ENCODE assay signal across 1 cellular context in the genomic region with DNA sequence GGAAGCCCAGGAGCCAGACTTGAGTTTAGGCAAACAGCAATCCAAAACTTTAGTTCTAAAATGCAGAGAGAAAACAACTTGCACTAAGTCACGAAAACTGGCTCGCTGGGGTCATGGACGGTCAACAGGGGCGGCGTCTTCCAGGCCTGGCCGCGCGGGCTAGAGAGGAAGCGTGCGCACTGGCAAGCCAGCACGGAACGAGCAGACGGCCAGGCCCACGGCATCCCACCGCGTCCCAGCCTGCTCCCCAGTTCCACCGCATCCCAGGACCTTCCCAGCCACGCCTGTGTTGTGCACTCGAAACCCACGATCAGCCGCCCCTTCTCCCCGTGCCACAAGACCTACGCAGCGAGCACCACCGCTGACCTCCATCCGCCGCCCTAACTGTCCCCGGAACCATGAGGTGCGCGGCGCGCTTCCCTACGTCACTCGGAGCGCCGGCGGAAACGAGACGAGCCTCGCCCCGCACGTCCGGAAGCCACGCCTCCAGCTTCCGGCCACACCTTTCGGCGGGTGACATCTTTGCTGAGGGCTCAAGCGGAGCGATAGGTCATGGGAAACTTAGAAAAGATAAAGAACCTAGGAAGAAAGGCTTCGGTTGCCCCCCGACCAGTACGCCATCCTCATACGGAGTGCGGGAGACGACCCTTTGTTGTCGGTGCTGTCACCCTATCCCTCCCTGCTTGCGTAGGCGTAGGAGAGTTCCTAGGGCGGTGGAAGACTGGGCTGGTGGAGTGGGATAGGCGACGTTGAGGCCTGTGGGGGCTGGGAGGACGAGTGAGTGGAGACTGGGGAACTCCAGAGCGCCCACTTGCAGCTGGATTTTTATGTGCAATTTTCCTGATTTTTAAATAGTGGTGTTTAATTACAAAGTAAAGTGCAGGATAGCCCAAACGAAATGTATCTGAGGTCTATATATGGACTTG.
TF ChIP-seq lines count a peak whose summit lies in the region.

A gene (minus strand): TSS at position 400 of the 926 bp plus-strand sequence. CDS start 2,460 bp downstream, outside the sequence.

TF ChIP-seq in HepG2, 621 proteins besides CTCF, POLR2A, EP300 and RAD21 (continued from another document and continues in another):
- TF ChIP-seq, protein P1, sequence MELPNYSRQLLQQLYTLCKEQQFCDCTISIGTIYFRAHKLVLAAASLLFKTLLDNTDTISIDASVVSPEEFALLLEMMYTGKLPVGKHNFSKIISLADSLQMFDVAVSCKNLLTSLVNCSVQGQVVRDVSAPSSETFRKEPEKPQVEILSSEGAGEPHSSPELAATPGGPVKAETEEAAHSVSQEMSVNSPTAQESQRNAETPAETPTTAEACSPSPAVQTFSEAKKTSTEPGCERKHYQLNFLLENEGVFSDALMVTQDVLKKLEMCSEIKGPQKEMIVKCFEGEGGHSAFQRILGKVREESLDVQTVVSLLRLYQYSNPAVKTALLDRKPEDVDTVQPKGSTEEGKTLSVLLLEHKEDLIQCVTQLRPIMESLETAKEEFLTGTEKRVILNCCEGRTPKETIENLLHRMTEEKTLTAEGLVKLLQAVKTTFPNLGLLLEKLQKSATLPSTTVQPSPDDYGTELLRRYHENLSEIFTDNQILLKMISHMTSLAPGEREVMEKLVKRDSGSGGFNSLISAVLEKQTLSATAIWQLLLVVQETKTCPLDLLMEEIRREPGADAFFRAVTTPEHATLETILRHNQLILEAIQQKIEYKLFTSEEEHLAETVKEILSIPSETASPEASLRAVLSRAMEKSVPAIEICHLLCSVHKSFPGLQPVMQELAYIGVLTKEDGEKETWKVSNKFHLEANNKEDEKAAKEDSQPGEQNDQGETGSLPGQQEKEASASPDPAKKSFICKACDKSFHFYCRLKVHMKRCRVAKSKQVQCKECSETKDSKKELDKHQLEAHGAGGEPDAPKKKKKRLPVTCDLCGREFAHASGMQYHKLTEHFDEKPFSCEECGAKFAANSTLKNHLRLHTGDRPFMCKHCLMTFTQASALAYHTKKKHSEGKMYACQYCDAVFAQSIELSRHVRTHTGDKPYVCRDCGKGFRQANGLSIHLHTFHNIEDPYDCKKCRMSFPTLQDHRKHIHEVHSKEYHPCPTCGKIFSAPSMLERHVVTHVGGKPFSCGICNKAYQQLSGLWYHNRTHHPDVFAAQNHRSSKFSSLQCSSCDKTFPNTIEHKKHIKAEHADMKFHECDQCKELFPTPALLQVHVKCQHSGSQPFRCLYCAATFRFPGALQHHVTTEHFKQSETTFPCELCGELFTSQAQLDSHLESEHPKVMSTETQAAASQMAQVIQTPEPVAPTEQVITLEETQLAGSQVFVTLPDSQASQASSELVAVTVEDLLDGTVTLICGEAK (IDR thresholded peaks at IDR 0.05), result peak; percentile 50
- TF ChIP-seq, protein P1 (CRISPR knock-in tag; IDR thresholded peaks at IDR 0.05), result peak; percentile 80
- TF ChIP-seq, protein P2, sequence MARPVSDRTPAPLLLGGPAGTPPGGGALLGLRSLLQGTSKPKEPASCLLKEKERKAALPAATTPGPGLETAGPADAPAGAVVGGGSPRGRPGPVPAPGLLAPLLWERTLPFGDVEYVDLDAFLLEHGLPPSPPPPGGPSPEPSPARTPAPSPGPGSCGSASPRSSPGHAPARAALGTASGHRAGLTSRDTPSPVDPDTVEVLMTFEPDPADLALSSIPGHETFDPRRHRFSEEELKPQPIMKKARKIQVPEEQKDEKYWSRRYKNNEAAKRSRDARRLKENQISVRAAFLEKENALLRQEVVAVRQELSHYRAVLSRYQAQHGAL (CRISPR knock-in tag; IDR thresholded peaks at IDR 0.05; ENCODE audit: not compliant biosample characterization), result no peak
- TF ChIP-seq MAFK (conservative IDR thresholded peaks at IDR 0.05 in 1 of 2, IDR thresholded peaks at IDR 0.05 in 1 of 2; ENCODE audit: low read length in 2 of 2) (no peak), KLF13 (CRISPR knock-in tag; IDR thresholded peaks at IDR 0.05) (peak; percentile 76; the same call in 1 of the 2 replicates), MXD4 (CRISPR knock-in tag; IDR thresholded peaks at IDR 0.05) (peak; percentile 99), ZNF207 (IDR thresholded peaks at IDR 0.05; ENCODE audit: borderline replicate concordance) (no peak), ZFP1 (CRISPR knock-in tag; IDR thresholded peaks at IDR 0.05) (0 out of 2 replicates have a peak, but pooled peaks have one; percentile 12), HES4 (CRISPR knock-in tag; IDR thresholded peaks at IDR 0.05; ENCODE audit: borderline replicate concordance) (peak; percentile 91), BRCA1 (CRISPR knock-in tag; IDR thresholded peaks at IDR 0.05) (peak; percentile 91), ONECUT2 (CRISPR knock-in tag; IDR thresholded peaks at IDR 0.05) (no peak), ZNF431 (CRISPR knock-in tag; IDR thresholded peaks at IDR 0.05; ENCODE audit: borderline replicate concordance, low read depth) (peak; percentile 84), PPARG (CRISPR knock-in tag; conservative IDR thresholded peaks at IDR 0.05) (0 out of 2 replicates have a peak, but pooled peaks have one; percentile 14), HOXA7 (CRISPR knock-in tag; IDR thresholded peaks at IDR 0.05) (no peak), HMG20A (CRISPR knock-in tag; IDR thresholded peaks at IDR 0.05; ENCODE audit: borderline replicate concordance) (peak; percentile 22; the same call in 1 of the 2 replicates), CENPT (CRISPR knock-in tag; IDR thresholded peaks at IDR 0.05; ENCODE audit: low read depth) (no peak; the same call in 1 of the 2 replicates), HCFC1 (IDR thresholded peaks at IDR 0.05; ENCODE audit: low read depth, low read length) (peak; percentile 67; the same call in 1 of the 2 replicates), ZMYM4 (CRISPR knock-in tag; IDR thresholded peaks at IDR 0.05) (peak; percentile 92), ZNF510 (CRISPR knock-in tag; IDR thresholded peaks at IDR 0.05; ENCODE audit: low read depth) (peak; percentile 97), ZSCAN29 (CRISPR knock-in tag; conservative IDR thresholded peaks at IDR 0.05) (peak; percentile 91), RORA (CRISPR knock-in tag; IDR thresholded peaks at IDR 0.05) (no peak), ZNF839 (CRISPR knock-in tag; IDR thresholded peaks at IDR 0.05; ENCODE audit: borderline replicate concordance) (0 out of 2 replicates have a peak, but pooled peaks have one; percentile 55), GTF3A (CRISPR knock-in tag; conservative IDR thresholded peaks at IDR 0.05) (peak; percentile 96; the same call in 1 of the 2 replicates), ZNF749 (CRISPR knock-in tag; IDR thresholded peaks at IDR 0.05; ENCODE audit: borderline replicate concordance) (0 out of 2 replicates have a peak, but pooled peaks have one; percentile 52), ZFY (CRISPR knock-in tag; IDR thresholded peaks at IDR 0.05) (peak; percentile 98), MATR3 (CRISPR knock-in tag; IDR thresholded peaks at IDR 0.05) (no peak)
- TF ChIP-seq, protein P3, sequence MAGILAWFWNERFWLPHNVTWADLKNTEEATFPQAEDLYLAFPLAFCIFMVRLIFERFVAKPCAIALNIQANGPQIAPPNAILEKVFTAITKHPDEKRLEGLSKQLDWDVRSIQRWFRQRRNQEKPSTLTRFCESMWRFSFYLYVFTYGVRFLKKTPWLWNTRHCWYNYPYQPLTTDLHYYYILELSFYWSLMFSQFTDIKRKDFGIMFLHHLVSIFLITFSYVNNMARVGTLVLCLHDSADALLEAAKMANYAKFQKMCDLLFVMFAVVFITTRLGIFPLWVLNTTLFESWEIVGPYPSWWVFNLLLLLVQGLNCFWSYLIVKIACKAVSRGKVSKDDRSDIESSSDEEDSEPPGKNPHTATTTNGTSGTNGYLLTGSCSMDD (CRISPR knock-in tag; IDR thresholded peaks at IDR 0.05), result no peak
- TF ChIP-seq, protein P4, sequence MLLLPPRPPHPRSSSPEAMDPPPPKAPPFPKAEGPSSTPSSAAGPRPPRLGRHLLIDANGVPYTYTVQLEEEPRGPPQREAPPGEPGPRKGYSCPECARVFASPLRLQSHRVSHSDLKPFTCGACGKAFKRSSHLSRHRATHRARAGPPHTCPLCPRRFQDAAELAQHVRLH (CRISPR knock-in tag; IDR thresholded peaks at IDR 0.05; ENCODE audit: borderline replicate concordance, low read depth), result peak; percentile 95; the same call in 1 of the 2 replicates
- TF ChIP-seq, protein P5, sequence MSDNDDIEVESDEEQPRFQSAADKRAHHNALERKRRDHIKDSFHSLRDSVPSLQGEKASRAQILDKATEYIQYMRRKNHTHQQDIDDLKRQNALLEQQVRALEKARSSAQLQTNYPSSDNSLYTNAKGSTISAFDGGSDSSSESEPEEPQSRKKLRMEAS (IDR thresholded peaks at IDR 0.05), result peak; percentile 100
- TF ChIP-seq, protein P6, sequence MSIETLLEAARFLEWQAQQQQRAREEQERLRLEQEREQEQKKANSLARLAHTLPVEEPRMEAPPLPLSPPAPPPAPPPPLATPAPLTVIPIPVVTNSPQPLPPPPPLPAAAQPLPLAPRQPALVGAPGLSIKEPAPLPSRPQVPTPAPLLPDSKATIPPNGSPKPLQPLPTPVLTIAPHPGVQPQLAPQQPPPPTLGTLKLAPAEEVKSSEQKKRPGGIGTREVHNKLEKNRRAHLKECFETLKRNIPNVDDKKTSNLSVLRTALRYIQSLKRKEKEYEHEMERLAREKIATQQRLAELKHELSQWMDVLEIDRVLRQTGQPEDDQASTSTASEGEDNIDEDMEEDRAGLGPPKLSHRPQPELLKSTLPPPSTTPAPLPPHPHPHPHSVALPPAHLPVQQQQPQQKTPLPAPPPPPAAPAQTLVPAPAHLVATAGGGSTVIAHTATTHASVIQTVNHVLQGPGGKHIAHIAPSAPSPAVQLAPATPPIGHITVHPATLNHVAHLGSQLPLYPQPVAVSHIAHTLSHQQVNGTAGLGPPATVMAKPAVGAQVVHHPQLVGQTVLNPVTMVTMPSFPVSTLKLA (IDR thresholded peaks at IDR 0.05), result peak; percentile 86
- TF ChIP-seq, protein P7, sequence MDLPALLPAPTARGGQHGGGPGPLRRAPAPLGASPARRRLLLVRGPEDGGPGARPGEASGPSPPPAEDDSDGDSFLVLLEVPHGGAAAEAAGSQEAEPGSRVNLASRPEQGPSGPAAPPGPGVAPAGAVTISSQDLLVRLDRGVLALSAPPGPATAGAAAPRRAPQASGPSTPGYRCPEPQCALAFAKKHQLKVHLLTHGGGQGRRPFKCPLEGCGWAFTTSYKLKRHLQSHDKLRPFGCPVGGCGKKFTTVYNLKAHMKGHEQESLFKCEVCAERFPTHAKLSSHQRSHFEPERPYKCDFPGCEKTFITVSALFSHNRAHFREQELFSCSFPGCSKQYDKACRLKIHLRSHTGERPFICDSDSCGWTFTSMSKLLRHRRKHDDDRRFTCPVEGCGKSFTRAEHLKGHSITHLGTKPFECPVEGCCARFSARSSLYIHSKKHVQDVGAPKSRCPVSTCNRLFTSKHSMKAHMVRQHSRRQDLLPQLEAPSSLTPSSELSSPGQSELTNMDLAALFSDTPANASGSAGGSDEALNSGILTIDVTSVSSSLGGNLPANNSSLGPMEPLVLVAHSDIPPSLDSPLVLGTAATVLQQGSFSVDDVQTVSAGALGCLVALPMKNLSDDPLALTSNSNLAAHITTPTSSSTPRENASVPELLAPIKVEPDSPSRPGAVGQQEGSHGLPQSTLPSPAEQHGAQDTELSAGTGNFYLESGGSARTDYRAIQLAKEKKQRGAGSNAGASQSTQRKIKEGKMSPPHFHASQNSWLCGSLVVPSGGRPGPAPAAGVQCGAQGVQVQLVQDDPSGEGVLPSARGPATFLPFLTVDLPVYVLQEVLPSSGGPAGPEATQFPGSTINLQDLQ (CRISPR knock-in tag; IDR thresholded peaks at IDR 0.05), result 0 out of 2 replicates have a peak, but pooled peaks have one; percentile 29
- TF ChIP-seq, protein P8, sequence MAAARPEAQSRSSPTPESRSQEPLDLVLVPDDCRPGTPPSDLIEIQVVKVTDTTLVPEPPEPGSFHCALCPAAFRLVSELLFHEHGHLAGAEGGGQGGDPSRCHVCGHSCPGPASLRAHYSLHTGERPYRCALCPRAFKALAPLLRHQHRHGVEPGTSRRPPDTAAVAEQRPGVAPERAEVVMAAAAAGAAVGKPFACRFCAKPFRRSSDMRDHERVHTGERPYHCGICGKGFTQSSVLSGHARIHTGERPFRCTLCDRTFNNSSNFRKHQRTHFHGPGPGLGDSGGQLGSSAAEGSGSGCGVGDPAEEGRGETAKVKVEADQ (CRISPR knock-in tag; IDR thresholded peaks at IDR 0.05; ENCODE audit: borderline replicate concordance), result peak; percentile 89; the same call in 1 of the 2 replicates
- TF ChIP-seq, protein P9, sequence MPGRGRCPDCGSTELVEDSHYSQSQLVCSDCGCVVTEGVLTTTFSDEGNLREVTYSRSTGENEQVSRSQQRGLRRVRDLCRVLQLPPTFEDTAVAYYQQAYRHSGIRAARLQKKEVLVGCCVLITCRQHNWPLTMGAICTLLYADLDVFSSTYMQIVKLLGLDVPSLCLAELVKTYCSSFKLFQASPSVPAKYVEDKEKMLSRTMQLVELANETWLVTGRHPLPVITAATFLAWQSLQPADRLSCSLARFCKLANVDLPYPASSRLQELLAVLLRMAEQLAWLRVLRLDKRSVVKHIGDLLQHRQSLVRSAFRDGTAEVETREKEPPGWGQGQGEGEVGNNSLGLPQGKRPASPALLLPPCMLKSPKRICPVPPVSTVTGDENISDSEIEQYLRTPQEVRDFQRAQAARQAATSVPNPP (CRISPR knock-in tag; IDR thresholded peaks at IDR 0.05), result no peak
- TF ChIP-seq, protein P10, sequence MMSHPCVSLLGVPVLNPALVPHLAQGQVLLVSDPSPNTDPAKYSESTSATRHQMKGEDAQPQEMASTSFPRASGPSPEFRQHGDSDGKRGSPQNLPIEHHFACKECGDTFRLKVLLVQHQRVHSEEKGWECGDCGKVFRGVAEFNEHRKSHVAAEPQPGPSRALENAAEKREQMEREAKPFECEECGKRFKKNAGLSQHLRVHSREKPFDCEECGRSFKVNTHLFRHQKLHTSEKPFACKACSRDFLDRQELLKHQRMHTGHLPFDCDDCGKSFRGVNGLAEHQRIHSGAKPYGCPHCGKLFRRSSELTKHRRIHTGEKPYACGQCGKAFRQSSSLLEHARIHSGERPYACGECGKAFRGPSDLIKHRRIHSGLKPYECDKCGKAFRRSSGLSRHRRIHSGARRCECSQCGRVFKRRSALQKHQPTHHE (CRISPR knock-in tag; IDR thresholded peaks at IDR 0.05; ENCODE audit: borderline replicate concordance), result peak; percentile 98; the same call in 1 of the 2 replicates
